In the genomic region with DNA sequence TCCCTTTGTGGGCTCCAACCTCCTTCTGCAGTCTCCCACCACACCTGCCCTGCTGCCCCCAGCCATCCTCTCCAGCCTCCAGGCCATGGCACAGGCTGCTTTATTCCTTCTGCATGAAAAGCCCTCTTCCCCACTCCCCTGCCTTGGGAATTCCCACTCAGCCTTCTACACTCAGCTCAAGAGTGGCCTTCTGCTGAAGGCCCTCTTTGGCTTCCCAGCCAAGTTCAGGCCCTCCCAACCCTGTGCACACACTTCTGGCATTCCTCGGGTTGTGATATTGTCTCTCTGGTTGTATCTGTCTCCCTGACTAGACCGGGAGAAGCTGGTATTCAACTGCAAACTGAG, we compare ENCODE assay signal across 1 cellular context.
TF ChIP-seq lines count a peak whose summit lies in the region.

No MANE protein-coding gene starts in this region.

TF ChIP-seq in GM23338, 12 proteins besides CTCF, POLR2A, EP300 and RAD21 (continued from another document):
- TF ChIP-seq, protein P1, sequence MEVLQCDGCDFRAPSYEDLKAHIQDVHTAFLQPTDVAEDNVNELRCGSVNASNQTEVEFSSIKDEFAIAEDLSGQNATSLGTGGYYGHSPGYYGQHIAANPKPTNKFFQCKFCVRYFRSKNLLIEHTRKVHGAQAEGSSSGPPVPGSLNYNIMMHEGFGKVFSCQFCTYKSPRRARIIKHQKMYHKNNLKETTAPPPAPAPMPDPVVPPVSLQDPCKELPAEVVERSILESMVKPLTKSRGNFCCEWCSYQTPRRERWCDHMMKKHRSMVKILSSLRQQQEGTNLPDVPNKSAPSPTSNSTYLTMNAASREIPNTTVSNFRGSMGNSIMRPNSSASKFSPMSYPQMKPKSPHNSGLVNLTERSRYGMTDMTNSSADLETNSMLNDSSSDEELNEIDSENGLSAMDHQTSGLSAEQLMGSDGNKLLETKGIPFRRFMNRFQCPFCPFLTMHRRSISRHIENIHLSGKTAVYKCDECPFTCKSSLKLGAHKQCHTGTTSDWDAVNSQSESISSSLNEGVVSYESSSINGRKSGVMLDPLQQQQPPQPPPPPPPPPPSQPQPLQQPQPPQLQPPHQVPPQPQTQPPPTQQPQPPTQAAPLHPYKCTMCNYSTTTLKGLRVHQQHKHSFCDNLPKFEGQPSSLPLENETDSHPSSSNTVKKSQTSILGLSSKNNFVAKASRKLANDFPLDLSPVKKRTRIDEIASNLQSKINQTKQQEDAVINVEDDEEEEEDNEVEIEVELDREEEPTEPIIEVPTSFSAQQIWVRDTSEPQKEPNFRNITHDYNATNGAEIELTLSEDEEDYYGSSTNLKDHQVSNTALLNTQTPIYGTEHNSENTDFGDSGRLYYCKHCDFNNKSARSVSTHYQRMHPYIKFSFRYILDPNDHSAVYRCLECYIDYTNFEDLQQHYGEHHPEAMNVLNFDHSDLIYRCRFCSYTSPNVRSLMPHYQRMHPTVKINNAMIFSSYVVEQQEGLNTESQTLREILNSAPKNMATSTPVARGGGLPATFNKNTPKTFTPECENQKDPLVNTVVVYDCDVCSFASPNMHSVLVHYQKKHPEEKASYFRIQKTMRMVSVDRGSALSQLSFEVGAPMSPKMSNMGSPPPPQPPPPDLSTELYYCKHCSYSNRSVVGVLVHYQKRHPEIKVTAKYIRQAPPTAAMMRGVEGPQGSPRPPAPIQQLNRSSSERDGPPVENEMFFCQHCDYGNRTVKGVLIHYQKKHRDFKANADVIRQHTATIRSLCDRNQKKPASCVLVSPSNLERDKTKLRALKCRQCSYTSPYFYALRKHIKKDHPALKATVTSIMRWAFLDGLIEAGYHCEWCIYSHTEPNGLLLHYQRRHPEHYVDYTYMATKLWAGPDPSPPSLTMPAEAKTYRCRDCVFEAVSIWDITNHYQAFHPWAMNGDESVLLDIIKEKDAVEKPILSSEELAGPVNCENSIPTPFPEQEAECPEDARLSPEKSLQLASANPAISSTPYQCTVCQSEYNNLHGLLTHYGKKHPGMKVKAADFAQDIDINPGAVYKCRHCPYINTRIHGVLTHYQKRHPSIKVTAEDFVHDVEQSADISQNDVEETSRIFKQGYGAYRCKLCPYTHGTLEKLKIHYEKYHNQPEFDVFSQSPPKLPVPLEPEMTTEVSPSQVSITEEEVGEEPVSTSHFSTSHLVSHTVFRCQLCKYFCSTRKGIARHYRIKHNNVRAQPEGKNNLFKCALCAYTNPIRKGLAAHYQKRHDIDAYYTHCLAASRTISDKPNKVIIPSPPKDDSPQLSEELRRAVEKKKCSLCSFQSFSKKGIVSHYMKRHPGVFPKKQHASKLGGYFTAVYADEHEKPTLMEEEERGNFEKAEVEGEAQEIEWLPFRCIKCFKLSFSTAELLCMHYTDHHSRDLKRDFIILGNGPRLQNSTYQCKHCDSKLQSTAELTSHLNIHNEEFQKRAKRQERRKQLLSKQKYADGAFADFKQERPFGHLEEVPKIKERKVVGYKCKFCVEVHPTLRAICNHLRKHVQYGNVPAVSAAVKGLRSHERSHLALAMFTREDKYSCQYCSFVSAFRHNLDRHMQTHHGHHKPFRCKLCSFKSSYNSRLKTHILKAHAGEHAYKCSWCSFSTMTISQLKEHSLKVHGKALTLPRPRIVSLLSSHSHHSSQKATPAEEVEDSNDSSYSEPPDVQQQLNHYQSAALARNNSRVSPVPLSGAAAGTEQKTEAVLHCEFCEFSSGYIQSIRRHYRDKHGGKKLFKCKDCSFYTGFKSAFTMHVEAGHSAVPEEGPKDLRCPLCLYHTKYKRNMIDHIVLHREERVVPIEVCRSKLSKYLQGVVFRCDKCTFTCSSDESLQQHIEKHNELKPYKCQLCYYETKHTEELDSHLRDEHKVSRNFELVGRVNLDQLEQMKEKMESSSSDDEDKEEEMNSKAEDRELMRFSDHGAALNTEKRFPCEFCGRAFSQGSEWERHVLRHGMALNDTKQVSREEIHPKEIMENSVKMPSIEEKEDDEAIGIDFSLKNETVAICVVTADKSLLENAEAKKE (CRISPR knock-in tag; IDR thresholded peaks at IDR 0.05), result no peak
- TF ChIP-seq EZH2phosphoT487 (IDR thresholded peaks at IDR 0.05; ENCODE audit: unreplicated experiment), result no peak
- TF ChIP-seq JUNB (IDR thresholded peaks at IDR 0.05; ENCODE audit: unreplicated experiment), result no peak
- no peak for TF ChIP-seq POLR2AphosphoS5 (IDR thresholded peaks at IDR 0.05; ENCODE audit: low read depth)
- TF ChIP-seq, protein P2, sequence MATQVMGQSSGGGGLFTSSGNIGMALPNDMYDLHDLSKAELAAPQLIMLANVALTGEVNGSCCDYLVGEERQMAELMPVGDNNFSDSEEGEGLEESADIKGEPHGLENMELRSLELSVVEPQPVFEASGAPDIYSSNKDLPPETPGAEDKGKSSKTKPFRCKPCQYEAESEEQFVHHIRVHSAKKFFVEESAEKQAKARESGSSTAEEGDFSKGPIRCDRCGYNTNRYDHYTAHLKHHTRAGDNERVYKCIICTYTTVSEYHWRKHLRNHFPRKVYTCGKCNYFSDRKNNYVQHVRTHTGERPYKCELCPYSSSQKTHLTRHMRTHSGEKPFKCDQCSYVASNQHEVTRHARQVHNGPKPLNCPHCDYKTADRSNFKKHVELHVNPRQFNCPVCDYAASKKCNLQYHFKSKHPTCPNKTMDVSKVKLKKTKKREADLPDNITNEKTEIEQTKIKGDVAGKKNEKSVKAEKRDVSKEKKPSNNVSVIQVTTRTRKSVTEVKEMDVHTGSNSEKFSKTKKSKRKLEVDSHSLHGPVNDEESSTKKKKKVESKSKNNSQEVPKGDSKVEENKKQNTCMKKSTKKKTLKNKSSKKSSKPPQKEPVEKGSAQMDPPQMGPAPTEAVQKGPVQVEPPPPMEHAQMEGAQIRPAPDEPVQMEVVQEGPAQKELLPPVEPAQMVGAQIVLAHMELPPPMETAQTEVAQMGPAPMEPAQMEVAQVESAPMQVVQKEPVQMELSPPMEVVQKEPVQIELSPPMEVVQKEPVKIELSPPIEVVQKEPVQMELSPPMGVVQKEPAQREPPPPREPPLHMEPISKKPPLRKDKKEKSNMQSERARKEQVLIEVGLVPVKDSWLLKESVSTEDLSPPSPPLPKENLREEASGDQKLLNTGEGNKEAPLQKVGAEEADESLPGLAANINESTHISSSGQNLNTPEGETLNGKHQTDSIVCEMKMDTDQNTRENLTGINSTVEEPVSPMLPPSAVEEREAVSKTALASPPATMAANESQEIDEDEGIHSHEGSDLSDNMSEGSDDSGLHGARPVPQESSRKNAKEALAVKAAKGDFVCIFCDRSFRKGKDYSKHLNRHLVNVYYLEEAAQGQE (IDR thresholded peaks at IDR 0.05; ENCODE audit: unreplicated experiment), result no peak
- TF ChIP-seq ZNF331 (CRISPR knock-in tag; IDR thresholded peaks at IDR 0.05; ENCODE audit: low read depth), result no peak
- TF ChIP-seq EZH2 (IDR thresholded peaks at IDR 0.05; ENCODE audit: low read depth, unreplicated experiment), result no peak
- TF ChIP-seq CREB1 (CRISPR knock-in tag; IDR thresholded peaks at IDR 0.05; ENCODE audit: low read depth), result no peak
- no peak for TF ChIP-seq NANOG (IDR thresholded peaks at IDR 0.05; ENCODE audit: borderline replicate concordance)
- no peak for TF ChIP-seq STAT1 (IDR thresholded peaks at IDR 0.05; ENCODE audit: unreplicated experiment)
